ENCODE assay signal across 1 cellular context in the genomic region with DNA sequence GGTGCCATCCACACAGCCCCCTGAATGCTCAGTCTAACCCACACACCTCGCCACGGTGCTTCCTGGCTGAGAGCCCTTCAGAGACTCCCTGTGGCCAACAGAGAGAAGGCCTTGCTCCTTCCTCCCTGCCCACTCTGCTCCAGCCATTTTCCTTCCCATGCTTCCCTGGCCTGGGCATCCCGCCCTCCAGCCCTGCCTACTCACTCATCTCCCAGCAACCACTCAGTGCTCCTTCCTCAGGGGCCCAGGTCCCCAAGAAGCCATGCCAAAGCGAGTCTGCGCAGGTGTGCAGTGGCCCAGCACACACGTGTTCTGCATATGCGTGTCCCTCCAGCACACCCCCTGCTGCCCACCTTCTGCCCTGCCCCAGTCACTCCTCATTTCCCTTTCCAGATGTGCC.
TF ChIP-seq lines count a peak whose summit lies in the region.

No MANE protein-coding gene starts in this region.

TF ChIP-seq in GM23338, 12 proteins besides CTCF, POLR2A, EP300 and RAD21 (continued from another document):
- TF ChIP-seq, protein P1, sequence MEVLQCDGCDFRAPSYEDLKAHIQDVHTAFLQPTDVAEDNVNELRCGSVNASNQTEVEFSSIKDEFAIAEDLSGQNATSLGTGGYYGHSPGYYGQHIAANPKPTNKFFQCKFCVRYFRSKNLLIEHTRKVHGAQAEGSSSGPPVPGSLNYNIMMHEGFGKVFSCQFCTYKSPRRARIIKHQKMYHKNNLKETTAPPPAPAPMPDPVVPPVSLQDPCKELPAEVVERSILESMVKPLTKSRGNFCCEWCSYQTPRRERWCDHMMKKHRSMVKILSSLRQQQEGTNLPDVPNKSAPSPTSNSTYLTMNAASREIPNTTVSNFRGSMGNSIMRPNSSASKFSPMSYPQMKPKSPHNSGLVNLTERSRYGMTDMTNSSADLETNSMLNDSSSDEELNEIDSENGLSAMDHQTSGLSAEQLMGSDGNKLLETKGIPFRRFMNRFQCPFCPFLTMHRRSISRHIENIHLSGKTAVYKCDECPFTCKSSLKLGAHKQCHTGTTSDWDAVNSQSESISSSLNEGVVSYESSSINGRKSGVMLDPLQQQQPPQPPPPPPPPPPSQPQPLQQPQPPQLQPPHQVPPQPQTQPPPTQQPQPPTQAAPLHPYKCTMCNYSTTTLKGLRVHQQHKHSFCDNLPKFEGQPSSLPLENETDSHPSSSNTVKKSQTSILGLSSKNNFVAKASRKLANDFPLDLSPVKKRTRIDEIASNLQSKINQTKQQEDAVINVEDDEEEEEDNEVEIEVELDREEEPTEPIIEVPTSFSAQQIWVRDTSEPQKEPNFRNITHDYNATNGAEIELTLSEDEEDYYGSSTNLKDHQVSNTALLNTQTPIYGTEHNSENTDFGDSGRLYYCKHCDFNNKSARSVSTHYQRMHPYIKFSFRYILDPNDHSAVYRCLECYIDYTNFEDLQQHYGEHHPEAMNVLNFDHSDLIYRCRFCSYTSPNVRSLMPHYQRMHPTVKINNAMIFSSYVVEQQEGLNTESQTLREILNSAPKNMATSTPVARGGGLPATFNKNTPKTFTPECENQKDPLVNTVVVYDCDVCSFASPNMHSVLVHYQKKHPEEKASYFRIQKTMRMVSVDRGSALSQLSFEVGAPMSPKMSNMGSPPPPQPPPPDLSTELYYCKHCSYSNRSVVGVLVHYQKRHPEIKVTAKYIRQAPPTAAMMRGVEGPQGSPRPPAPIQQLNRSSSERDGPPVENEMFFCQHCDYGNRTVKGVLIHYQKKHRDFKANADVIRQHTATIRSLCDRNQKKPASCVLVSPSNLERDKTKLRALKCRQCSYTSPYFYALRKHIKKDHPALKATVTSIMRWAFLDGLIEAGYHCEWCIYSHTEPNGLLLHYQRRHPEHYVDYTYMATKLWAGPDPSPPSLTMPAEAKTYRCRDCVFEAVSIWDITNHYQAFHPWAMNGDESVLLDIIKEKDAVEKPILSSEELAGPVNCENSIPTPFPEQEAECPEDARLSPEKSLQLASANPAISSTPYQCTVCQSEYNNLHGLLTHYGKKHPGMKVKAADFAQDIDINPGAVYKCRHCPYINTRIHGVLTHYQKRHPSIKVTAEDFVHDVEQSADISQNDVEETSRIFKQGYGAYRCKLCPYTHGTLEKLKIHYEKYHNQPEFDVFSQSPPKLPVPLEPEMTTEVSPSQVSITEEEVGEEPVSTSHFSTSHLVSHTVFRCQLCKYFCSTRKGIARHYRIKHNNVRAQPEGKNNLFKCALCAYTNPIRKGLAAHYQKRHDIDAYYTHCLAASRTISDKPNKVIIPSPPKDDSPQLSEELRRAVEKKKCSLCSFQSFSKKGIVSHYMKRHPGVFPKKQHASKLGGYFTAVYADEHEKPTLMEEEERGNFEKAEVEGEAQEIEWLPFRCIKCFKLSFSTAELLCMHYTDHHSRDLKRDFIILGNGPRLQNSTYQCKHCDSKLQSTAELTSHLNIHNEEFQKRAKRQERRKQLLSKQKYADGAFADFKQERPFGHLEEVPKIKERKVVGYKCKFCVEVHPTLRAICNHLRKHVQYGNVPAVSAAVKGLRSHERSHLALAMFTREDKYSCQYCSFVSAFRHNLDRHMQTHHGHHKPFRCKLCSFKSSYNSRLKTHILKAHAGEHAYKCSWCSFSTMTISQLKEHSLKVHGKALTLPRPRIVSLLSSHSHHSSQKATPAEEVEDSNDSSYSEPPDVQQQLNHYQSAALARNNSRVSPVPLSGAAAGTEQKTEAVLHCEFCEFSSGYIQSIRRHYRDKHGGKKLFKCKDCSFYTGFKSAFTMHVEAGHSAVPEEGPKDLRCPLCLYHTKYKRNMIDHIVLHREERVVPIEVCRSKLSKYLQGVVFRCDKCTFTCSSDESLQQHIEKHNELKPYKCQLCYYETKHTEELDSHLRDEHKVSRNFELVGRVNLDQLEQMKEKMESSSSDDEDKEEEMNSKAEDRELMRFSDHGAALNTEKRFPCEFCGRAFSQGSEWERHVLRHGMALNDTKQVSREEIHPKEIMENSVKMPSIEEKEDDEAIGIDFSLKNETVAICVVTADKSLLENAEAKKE (CRISPR knock-in tag; IDR thresholded peaks at IDR 0.05) = no peak
- no peak for TF ChIP-seq STAT1 (IDR thresholded peaks at IDR 0.05; ENCODE audit: unreplicated experiment)
- TF ChIP-seq, protein P2, sequence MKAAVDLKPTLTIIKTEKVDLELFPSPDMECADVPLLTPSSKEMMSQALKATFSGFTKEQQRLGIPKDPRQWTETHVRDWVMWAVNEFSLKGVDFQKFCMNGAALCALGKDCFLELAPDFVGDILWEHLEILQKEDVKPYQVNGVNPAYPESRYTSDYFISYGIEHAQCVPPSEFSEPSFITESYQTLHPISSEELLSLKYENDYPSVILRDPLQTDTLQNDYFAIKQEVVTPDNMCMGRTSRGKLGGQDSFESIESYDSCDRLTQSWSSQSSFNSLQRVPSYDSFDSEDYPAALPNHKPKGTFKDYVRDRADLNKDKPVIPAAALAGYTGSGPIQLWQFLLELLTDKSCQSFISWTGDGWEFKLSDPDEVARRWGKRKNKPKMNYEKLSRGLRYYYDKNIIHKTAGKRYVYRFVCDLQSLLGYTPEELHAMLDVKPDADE (IDR thresholded peaks at IDR 0.05) = no peak
- TF ChIP-seq ZNF114 (CRISPR knock-in tag; IDR thresholded peaks at IDR 0.05) = no peak
- no peak for TF ChIP-seq EZH2 (IDR thresholded peaks at IDR 0.05; ENCODE audit: low read depth, unreplicated experiment)
- TF ChIP-seq NANOG (IDR thresholded peaks at IDR 0.05; ENCODE audit: borderline replicate concordance) = no peak
- TF ChIP-seq EZH2phosphoT487 (IDR thresholded peaks at IDR 0.05; ENCODE audit: unreplicated experiment) = no peak
- TF ChIP-seq ZNF331 (CRISPR knock-in tag; IDR thresholded peaks at IDR 0.05; ENCODE audit: low read depth) = no peak
- no peak for TF ChIP-seq CREB1 (CRISPR knock-in tag; IDR thresholded peaks at IDR 0.05; ENCODE audit: low read depth)
